8 cellular contexts compared by ENCODE assay signal in the genomic region with DNA sequence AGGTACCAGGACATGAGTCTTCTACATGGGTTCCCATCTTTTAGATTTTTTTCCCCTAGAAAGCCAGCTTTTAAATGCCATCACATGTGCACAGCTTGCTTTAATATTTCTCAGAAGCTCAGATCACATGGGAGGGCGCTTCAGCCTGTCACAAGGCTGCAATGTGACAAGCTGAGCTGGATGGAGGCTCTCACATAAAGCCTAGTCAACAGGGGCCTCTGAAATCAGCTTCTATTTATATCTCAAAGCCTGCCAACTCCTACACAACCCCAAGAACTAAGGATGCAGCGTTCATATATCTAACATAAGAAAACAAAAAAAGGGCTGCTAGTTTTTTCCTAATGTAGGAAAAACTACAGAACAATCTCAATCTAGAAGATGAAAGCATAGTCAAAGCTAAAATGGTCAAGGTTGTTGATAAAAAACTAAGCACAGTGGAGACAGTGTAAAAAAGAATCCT. TPM values are rescaled to one million over a fixed set of nuclear protein-coding genes. Genes with fewer than 3 reads are reported as not detected.
DNase-seq lines count a peak whose midpoint lies in the region; ATAC-seq and TF ChIP-seq lines count a peak whose summit lies in the region.

No MANE protein-coding gene starts in this region.

- H3K9ac ChIP-seq in duodenal mucosa (ENCODE audit: low read depth in 1 of 2, low read length in 2 of 2): peak overlapping the region; percentile 94 to 97

- WGBS in right lobe of liver (ENCODE audit: insufficient coverage, low coverage, low lambda C conversion rate, missing lambda C conversion rate): 0% methylated on average over 2 of the region's 2 CpGs

- ATAC-seq in right lobe of liver (peak; percentile 14 to 37 (median 25)), HG03045 (IDR thresholded peaks at IDR 0.05; ENCODE audit: unreplicated experiment) (no peak)

- intact Hi-C loops in right lobe of liver (cut with DNase I): loop anchor here in 1 of 2 donors (10.0 kb wide), 2 partner anchors 68 to 192 kb away; no protein-coding TSS in a partner anchor

- peak; percentile 77 for DNase-seq in GM10266 (ENCODE audit: extremely low spot score)
- peak; percentile 65 to 73 for DNase-seq in HAP-1 (ENCODE audit: low spot score in 2 of 2)
- DNase-seq in MV-4-11 (lab: John Stamatoyannopoulos, UW): peak; percentile 74
- DNase-seq in activated CD4-positive, alpha-beta T cell treated with anti-CD3 and anti-CD28 coated beads for 48 hours: peak; percentile 58
- DNase-seq in right lobe of liver: peak; percentile 63 to 75 (median 74)
- DNase-seq in stimulated activated CD4-positive, alpha-beta T cell treated with anti-CD3 and anti-CD28 coated beads, Interleukin-4, amount 100 ng/mL, for 24 hours: peak; percentile 59

- peaks cover 51% of the 10 kb centered on the region for H3K4me1 ChIP-seq in HAP-1
- H3K4me1 ChIP-seq in duodenal mucosa (ENCODE audit: control insufficient read depth in 1 of 2, insufficient read depth in 2 of 2, low read length in 2 of 2): peaks cover 45 to 50% of the 10 kb centered on the region in 2 donors
- H3K4me1 ChIP-seq in right lobe of liver: peaks cover 0 to 37% (median 18%) of the 10 kb centered on the region in 4 donors

- in situ Hi-C loops in HAP-1 (cut with MboI; ENCODE audit: low sequenced_read_pairs): loop anchor here (5.0 to 10.0 kb wide), 3 partner anchors 80 to 322 kb away; no protein-coding TSS in a partner anchor

- TF ChIP-seq POLR2A in right lobe of liver (IDR thresholded peaks at IDR 0.05): peak; percentile 67

- H3K9me3 ChIP-seq in HAP-1 (no peaks in the 10 kb centered on the region), duodenal mucosa (ENCODE audit: control insufficient read depth in 1 of 2, low read length in 2 of 2) (no peaks in the 10 kb centered on the region), right lobe of liver (no peaks in the 10 kb centered on the region)

- H3K27ac ChIP-seq in duodenal mucosa (ENCODE audit: low read depth, low read length) (peak overlapping the region; percentile 97), right lobe of liver (peak overlapping the region; percentile 99 to 100 (median 100))

- H3K4me3 ChIP-seq in HAP-1 (peak overlapping the region; percentile 70), duodenal mucosa (ENCODE audit: low read depth in 1 of 2, low read length in 2 of 2) (peak overlapping the region; percentile 81 to 93), right lobe of liver (peak overlapping the region; percentile 73 to 81 (median 74))

- no peaks in the 10 kb centered on the region for H3K27me3 ChIP-seq in HAP-1 (ENCODE audit: low read depth)
- no peaks in the 10 kb centered on the region for H3K27me3 ChIP-seq in duodenal mucosa (ENCODE audit: control insufficient read depth in 1 of 2, insufficient read depth in 2 of 2, low read length in 2 of 2)
- H3K27me3 ChIP-seq in right lobe of liver: no peaks in the 10 kb centered on the region

- TF ChIP-seq CTCF in GM10266 (IDR thresholded peaks at IDR 0.05; ENCODE audit: control insufficient read depth, insufficient read depth, low read depth, missing control alignments) (no peak), right lobe of liver (IDR thresholded peaks at IDR 0.05) (no peak)

- H3K36me3 ChIP-seq in HAP-1 (replicated peaks) (peaks cover 67% of the 10 kb centered on the region), duodenal mucosa (ENCODE audit: control insufficient read depth in 1 of 2, insufficient read depth in 2 of 2, low read length in 2 of 2) (peaks cover 18 to 29% of the 10 kb centered on the region in 2 donors), right lobe of liver (peaks cover 0 to 37% (median 20%) of the 10 kb centered on the region in 4 donors)

RNA-seq across cellular contexts. Expression of a gene that starts 2.3 kb away (rescaled TPM):
- total RNA-seq in right lobe of liver: 100 to 1,000 TPM in 3 of 6 experiments, 10 to 100 TPM in 3; 88.4 to 119 (median 100) TPM
